ENCODE assay signal across 27 cellular contexts in genomic region chr14:75168586-75169335, GRCh38. TPM values are rescaled to one million over a fixed set of nuclear protein-coding genes. Genes with fewer than 3 reads are reported as not detected.
A peak's percentile ranks its signal among the peaks of the same experiment; 100 is the strongest.
DNase-seq lines count a peak whose midpoint lies in the region; ATAC-seq lines count a peak whose summit lies in the region.
"Had no signal": no experiment of that assay in that cellular context is flagged by ENCODE, and none has a peak within 500 bp of the region (broad histone marks: within the 10 kb centered on the region; RNA-seq: fewer than 3 reads in every experiment).

No MANE protein-coding gene starts in this region.

- no peak overlapping the region for H3K4me3 ChIP-seq in mesenchymal stem cell (ENCODE audit: insufficient read depth in 1 of 2, low read depth in 1 of 2, low read length in 2 of 2)
- H3K4me3 ChIP-seq: gastroesophageal sphincter, hepatocyte, lower lobe of right lung had no signal

- no peak overlapping the region for H4K91ac ChIP-seq in mesenchymal stem cell (ENCODE audit: low read length)

- no peak overlapping the region for H2BK5ac ChIP-seq in mesenchymal stem cell (ENCODE audit: low read depth, low read length, poor library complexity, severe bottlenecking)

- no peaks in the 10 kb centered on the region for H3K4me1 ChIP-seq in mesenchymal stem cell (ENCODE audit: control insufficient read depth, insufficient read depth, low read depth, low read length)
- H3K4me1 ChIP-seq: BE2C had no signal

- no peaks in the 10 kb centered on the region for H3K27me3 Mint-ChIP-seq in activated naive CD8-positive, alpha-beta T cell
- H3K27me3 Mint-ChIP-seq in activated naive CD8-positive, alpha-beta T cell treated with anti-CD3 and anti-CD28 coated beads for 36 hours: no peaks in the 10 kb centered on the region
- no peaks in the 10 kb centered on the region for H3K27me3 Mint-ChIP-seq in T-helper 17 cell
- H3K27me3 Mint-ChIP-seq: activated CD8-positive, alpha-beta memory T cell treated with anti-CD3 and anti-CD28 coated beads, Interleukin-2, amount 10 ng/mL, durations not matched to agents 7 days and 5 days; natural killer cell treated with Interleukin-12 subunit alpha and Interleukin-12 subunit beta and Interleukin-15 and Interleukin-18, amount 100 ng/mL, for 72 hours; stimulated activated memory B cell treated with anti-CD40 and anti-IgM and Interleukin-4, amounts not matched to agents 10 μg/mL and 1 μg/mL and 100 μg/mL, for 72 hours had no signal

- H3K9me3 ChIP-seq in T-helper 17 cell (ENCODE audit: control insufficient read depth, low read length, poor library complexity, severe bottlenecking) (no peaks in the 10 kb centered on the region), mesenchymal stem cell (ENCODE audit: control insufficient read depth, low read length) (no peaks in the 10 kb centered on the region)
- H3K9me3 ChIP-seq: BE2C, gastroesophageal sphincter, lower lobe of right lung had no signal

- no peak overlapping the region for H2AK5ac ChIP-seq in mesenchymal stem cell (ENCODE audit: low read length, severe bottlenecking)

- peaks cover 2% of the 10 kb centered on the region for H3K36me3 Mint-ChIP-seq in activated naive CD8-positive, alpha-beta T cell
- peaks cover 10% of the 10 kb centered on the region for H3K36me3 Mint-ChIP-seq in activated naive CD8-positive, alpha-beta T cell treated with anti-CD3 and anti-CD28 coated beads for 36 hours
- no peaks in the 10 kb centered on the region for H3K36me3 Mint-ChIP-seq in T-helper 17 cell (ENCODE audit: low read depth)
- H3K36me3 Mint-ChIP-seq: natural killer cell treated with Interleukin-12 subunit alpha and Interleukin-12 subunit beta and Interleukin-15 and Interleukin-18, amount 100 ng/mL, for 72 hours had no signal

- no peaks in the 10 kb centered on the region for H3K27me3 ChIP-seq in mesenchymal stem cell (ENCODE audit: control insufficient read depth in 1 of 2, insufficient read depth in 1 of 2, low read length in 2 of 2)
- H3K27me3 ChIP-seq: BE2C, brain microvascular endothelial cell, gastroesophageal sphincter, hepatocyte had no signal

- no peak overlapping the region for H4K8ac ChIP-seq in mesenchymal stem cell (ENCODE audit: low read length)

- no peaks in the 10 kb centered on the region for H3K9me3 Mint-ChIP-seq in activated naive CD8-positive, alpha-beta T cell (ENCODE audit: low read depth)
- no peaks in the 10 kb centered on the region for H3K9me3 Mint-ChIP-seq in activated naive CD8-positive, alpha-beta T cell treated with anti-CD3 and anti-CD28 coated beads for 36 hours
- H3K9me3 Mint-ChIP-seq: activated T-helper 1 cell treated with anti-CD3 and anti-CD28 coated beads, Interleukin-12 subunit alpha, Interleukin-12 subunit beta, Interleukin-2, Interleukin-4 antibody, amounts not matched to agents 30 ng/mL and 10 ng/mL and 1 ng/mL, durations not matched to agents 14 hours and 24 hours and 36 hours; H9; natural killer cell treated with Interleukin-12 subunit alpha and Interleukin-12 subunit beta and Interleukin-15 and Interleukin-18, amount 100 ng/mL, for 72 hours; stimulated activated memory B cell treated with anti-CD40 and anti-IgM and Interleukin-4, amounts not matched to agents 10 μg/mL and 1 μg/mL and 100 μg/mL, for 72 hours had no signal

- H3K27ac Mint-ChIP-seq in activated naive CD8-positive, alpha-beta T cell: no peak overlapping the region
- H3K27ac Mint-ChIP-seq in activated naive CD8-positive, alpha-beta T cell treated with anti-CD3 and anti-CD28 coated beads for 36 hours: no peak overlapping the region
- H3K27ac Mint-ChIP-seq in T-helper 17 cell: peak overlapping the region; percentile 81
- H3K27ac Mint-ChIP-seq: activated CD8-positive, alpha-beta memory T cell treated with anti-CD3 and anti-CD28 coated beads, Interleukin-2, amount 10 ng/mL, durations not matched to agents 7 days and 5 days; activated T-helper 1 cell treated with anti-CD3 and anti-CD28 coated beads, Interleukin-12 subunit alpha, Interleukin-12 subunit beta, Interleukin-2, Interleukin-4 antibody, amounts not matched to agents 30 ng/mL and 10 ng/mL and 1 ng/mL, durations not matched to agents 14 hours and 24 hours and 36 hours had no signal

- ATAC-seq in T-helper 17 cell (no peak), GM19328 (IDR thresholded peaks at IDR 0.05; ENCODE audit: unreplicated experiment) (no peak), HG03565 (IDR thresholded peaks at IDR 0.05; ENCODE audit: unreplicated experiment) (no peak)
- ATAC-seq: activated CD8-positive, alpha-beta memory T cell treated with anti-CD3 and anti-CD28 coated beads, Interleukin-2, amount 10 ng/mL, durations not matched to agents 7 days and 5 days; gastroesophageal sphincter; lower lobe of right lung; natural killer cell treated with Interleukin-12 subunit alpha and Interleukin-12 subunit beta and Interleukin-15 and Interleukin-18, amount 100 ng/mL, for 72 hours; stimulated activated memory B cell treated with anti-CD40 and anti-IgM and Interleukin-4, amounts not matched to agents 10 μg/mL and 1 μg/mL and 100 μg/mL, for 72 hours had no signal

- peaks cover 4 to 6% of the 10 kb centered on the region in 2 experiments for H3K36me3 ChIP-seq in mesenchymal stem cell (ENCODE audit: control insufficient read depth in 1 of 2, insufficient read depth in 2 of 2, low read depth in 1 of 2, low read length in 2 of 2)
- H3K36me3 ChIP-seq: BE2C, brain microvascular endothelial cell, gastroesophageal sphincter, lower lobe of right lung, WERI-Rb-1 had no signal

- H2BK15ac ChIP-seq in mesenchymal stem cell (ENCODE audit: low read depth, poor library complexity, severe bottlenecking): no peak overlapping the region

- H3K27ac ChIP-seq in mesenchymal stem cell (ENCODE audit: low read length, poor library complexity, severe bottlenecking): no peak overlapping the region
- H3K27ac ChIP-seq: brain microvascular endothelial cell, gastroesophageal sphincter, hepatocyte, lower lobe of right lung, WERI-Rb-1 had no signal

- peaks cover 4% of the 10 kb centered on the region for H3K79me1 ChIP-seq in mesenchymal stem cell (replicated peaks; ENCODE audit: low read length, poor library complexity, severe bottlenecking)

- H3K23ac ChIP-seq in mesenchymal stem cell (ENCODE audit: low read length in 2 of 2): no peak overlapping the region

- H3K4ac ChIP-seq in mesenchymal stem cell (ENCODE audit: low read depth in 1 of 2, low read length in 2 of 2): no peak overlapping the region

- H2BK12ac ChIP-seq in mesenchymal stem cell (ENCODE audit: low read length in 2 of 2): no peak overlapping the region

- H3K4me3 Mint-ChIP-seq in activated naive CD8-positive, alpha-beta T cell: peak overlapping the region; percentile 3
- no peak overlapping the region for H3K4me3 Mint-ChIP-seq in activated naive CD8-positive, alpha-beta T cell treated with anti-CD3 and anti-CD28 coated beads for 36 hours
- peak overlapping the region; percentile 51 for H3K4me3 Mint-ChIP-seq in T-helper 17 cell
- H3K4me3 Mint-ChIP-seq: activated CD8-positive, alpha-beta memory T cell treated with anti-CD3 and anti-CD28 coated beads, Interleukin-2, amount 10 ng/mL, durations not matched to agents 7 days and 5 days; activated T-helper 1 cell treated with anti-CD3 and anti-CD28 coated beads, Interleukin-12 subunit alpha, Interleukin-12 subunit beta, Interleukin-2, Interleukin-4 antibody, amounts not matched to agents 30 ng/mL and 10 ng/mL and 1 ng/mL, durations not matched to agents 14 hours and 24 hours and 36 hours; H9; natural killer cell treated with Interleukin-12 subunit alpha and Interleukin-12 subunit beta and Interleukin-15 and Interleukin-18, amount 100 ng/mL, for 72 hours; stimulated activated memory B cell treated with anti-CD40 and anti-IgM and Interleukin-4, amounts not matched to agents 10 μg/mL and 1 μg/mL and 100 μg/mL, for 72 hours had no signal

- no peak for DNase-seq in activated naive CD8-positive, alpha-beta T cell treated with anti-CD3 and anti-CD28 coated beads for 36 hours
- DNase-seq in T-helper 17 cell: no peak
- DNase-seq in mesenchymal stem cell: peak; percentile 54
- no peak for DNase-seq in NCI-H187 treated with DMSO at 0.1 percent for 48 hours (lab: John Stamatoyannopoulos, UW)
- DNase-seq: activated CD4-positive, alpha-beta T cell treated with anti-CD3 and anti-CD28 coated beads, Interleukin-2, amount 50 U/mL, for 4 hours; activated CD8-positive, alpha-beta memory T cell treated with anti-CD3 and anti-CD28 coated beads, Interleukin-2, amount 10 ng/mL, durations not matched to agents 7 days and 5 days; activated naive CD4-positive, alpha-beta T cell treated with anti-CD3 and anti-CD28 coated beads, Interleukin-2, amount 50 U/mL, for 16 hours; amygdala; BE2C; brain microvascular endothelial cell; H9; lower lobe of right lung; NCI-H1092; NCI-H1694; NCI-H2171; NCI-H82; occipital lobe; SW 1271; WERI-Rb-1 had no signal

- 88% methylated on average over 1 of the region's 3 CpGs for WGBS in mesenchymal stem cell

- peaks cover 73% of the 10 kb centered on the region for H3K4me1 Mint-ChIP-seq in activated naive CD8-positive, alpha-beta T cell (ENCODE audit: low read depth)
- peaks cover 63% of the 10 kb centered on the region for H3K4me1 Mint-ChIP-seq in activated naive CD8-positive, alpha-beta T cell treated with anti-CD3 and anti-CD28 coated beads for 36 hours
- peaks cover 43% of the 10 kb centered on the region for H3K4me1 Mint-ChIP-seq in T-helper 17 cell

- H3K4me2 ChIP-seq in mesenchymal stem cell (ENCODE audit: low read length, poor library complexity, severe bottlenecking): no peak overlapping the region
- H3K4me2 ChIP-seq: hepatocyte had no signal

- no peak overlapping the region for H3K14ac ChIP-seq in mesenchymal stem cell (ENCODE audit: low read length in 2 of 2)

- no peak overlapping the region for H2AFZ ChIP-seq in mesenchymal stem cell (ENCODE audit: low read depth, low read length)
- H2AFZ ChIP-seq: hepatocyte had no signal

- H3K18ac ChIP-seq in mesenchymal stem cell (ENCODE audit: low read depth in 1 of 2, low read length in 2 of 2): no peak overlapping the region

- no peak overlapping the region for H2BK120ac ChIP-seq in mesenchymal stem cell (ENCODE audit: low read depth, low read length)

- H3K9ac ChIP-seq in mesenchymal stem cell (ENCODE audit: low read length): no peak overlapping the region

RNA-seq across cellular contexts. Expression of gene TMED10, which starts 7.7 kb away (rescaled TPM):
- 100 to 1,000 TPM; 160 to 169 TPM for total RNA-seq in activated naive CD8-positive, alpha-beta T cell treated with anti-CD3 and anti-CD28 coated beads for 36 hours
- 100 to 1,000 TPM; 190 to 195 TPM for total RNA-seq in T-helper 17 cell
- 426 TPM for polyA plus RNA-seq in mesenchymal stem cell (2013, experiment 1 of 2)
- polyA plus RNA-seq in mesenchymal stem cell (2013, experiment 2 of 2): 426 TPM

RNA-seq across cellular contexts. Expression of gene NEK9, which starts 41.9 kb away (rescaled TPM):
- 10 to 100 TPM; 50.1 to 50.9 TPM for total RNA-seq in activated naive CD8-positive, alpha-beta T cell treated with anti-CD3 and anti-CD28 coated beads for 36 hours
- total RNA-seq in T-helper 17 cell: 10 to 100 TPM; 61.7 to 63.6 TPM
- polyA plus RNA-seq in mesenchymal stem cell (2013, experiment 1 of 2): 26.4 TPM
- polyA plus RNA-seq in mesenchymal stem cell (2013, experiment 2 of 2): 26.7 TPM
